ENCODE assay signal across 2 cellular contexts in genomic region chr12:104438134-104438533, GRCh38.
TF ChIP-seq lines count a peak whose summit lies in the region.

No MANE protein-coding gene starts in this region.

TF ChIP-seq in Ishikawa, 13 proteins besides CTCF, POLR2A, EP300 and RAD21 (continued from another document):
- TF ChIP-seq USF1 (IDR thresholded peaks at IDR 0.05) (peak; percentile 63), FOXM1 (IDR thresholded peaks at IDR 0.05; ENCODE audit: borderline replicate concordance, low read depth) (no peak), CREB1 (IDR thresholded peaks at IDR 0.05; ENCODE audit: low read depth) (no peak), TCF12 (IDR thresholded peaks at IDR 0.05; ENCODE audit: low read depth) (no peak)

TF ChIP-seq in K562, 482 proteins besides CTCF, POLR2A, EP300 and RAD21 (continued from another document):
- TF ChIP-seq BRD9 (IDR thresholded peaks at IDR 0.05; ENCODE audit: low read depth, partially characterized antibody) (no peak), ZNF143 (CRISPR knock-in tag; IDR thresholded peaks at IDR 0.05) (0 out of 2 replicates have a peak, but pooled peaks have one; percentile 32), RAD51 (IDR thresholded peaks at IDR 0.05; ENCODE audit: borderline replicate concordance, low read depth) (peak; percentile 56; the same call in 1 of the 2 replicates), HCFC1 (IDR thresholded peaks at IDR 0.05; ENCODE audit: low read depth, low read length) (peak; percentile 52), ATF7 (IDR thresholded peaks at IDR 0.05) (no peak), TOE1 (IDR thresholded peaks at IDR 0.05; ENCODE audit: borderline replicate concordance) (peak; percentile 56; the same call in 1 of the 2 replicates), TOE1 (CRISPR knock-in tag; IDR thresholded peaks at IDR 0.05; ENCODE audit: borderline replicate concordance, low read depth) (no peak)
